1 cellular context compared by ENCODE assay signal in the genomic region with DNA sequence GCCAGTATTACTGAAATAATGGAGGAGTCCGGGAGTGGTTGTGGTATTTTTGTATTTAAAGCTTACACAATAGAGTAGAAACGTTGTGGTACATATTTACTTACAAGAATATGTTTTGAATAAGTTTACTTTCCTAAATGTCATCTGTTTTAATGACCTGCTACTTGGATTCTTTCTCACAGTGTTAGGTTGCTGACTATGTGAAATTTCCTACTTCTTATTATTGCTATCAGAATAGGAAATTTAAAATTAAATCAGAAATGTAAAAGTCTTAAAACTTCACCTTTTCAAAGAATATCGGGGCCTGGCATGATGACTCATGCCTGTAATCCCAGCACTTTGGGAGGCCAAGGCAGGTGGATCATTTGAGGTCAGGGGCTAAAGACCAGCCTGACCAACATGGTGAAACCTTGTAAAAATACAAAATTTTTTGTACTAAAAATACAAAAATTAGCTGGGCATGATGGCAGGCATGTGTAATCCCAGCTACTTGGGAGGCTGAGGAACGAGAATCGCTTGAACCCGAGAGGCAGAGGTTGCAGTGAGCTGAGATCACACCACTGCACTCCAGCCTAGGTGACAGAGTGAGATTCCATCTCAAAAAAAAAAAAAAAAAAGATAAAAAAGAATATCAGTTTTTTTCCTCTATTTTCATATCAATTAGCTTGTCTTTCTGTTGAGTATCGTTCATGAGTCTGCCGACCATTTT.
TF ChIP-seq lines count a peak whose summit lies in the region.

No MANE protein-coding gene starts in this region.

TF ChIP-seq in HCT116, 20 proteins besides CTCF, POLR2A, EP300 and RAD21 (continued from another document):
- no peak for TF ChIP-seq REST (IDR thresholded peaks at IDR 0.05; ENCODE audit: low read depth)
